ENCODE assay signal across 19 cellular contexts in the genomic region with DNA sequence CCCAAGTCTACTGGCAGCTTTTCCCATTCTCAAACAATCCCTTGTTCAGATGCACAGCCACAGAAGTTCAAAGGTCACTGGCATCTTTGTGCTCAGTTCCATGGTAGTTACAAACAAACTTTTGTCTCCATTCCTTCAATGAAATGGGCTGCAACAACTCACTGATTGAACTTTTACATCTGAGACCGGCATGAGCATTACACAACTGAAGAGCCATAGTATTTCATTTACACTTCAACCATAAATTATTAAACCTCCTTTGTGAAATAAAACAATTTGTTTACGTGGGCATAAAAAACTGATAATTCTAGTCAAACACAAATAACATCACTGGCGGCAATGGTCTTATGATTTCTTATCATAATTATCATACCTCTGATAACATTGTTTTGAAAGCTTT.
DNase-seq lines count a peak whose midpoint lies in the region; ATAC-seq and TF ChIP-seq lines count a peak whose summit lies in the region.
"Had no signal": no experiment of that assay in that cellular context is flagged by ENCODE, and none has a peak within 500 bp of the region (broad histone marks: within the 10 kb centered on the region; RNA-seq: fewer than 3 reads in every experiment).

No MANE protein-coding gene starts in this region.

- H3K27ac ChIP-seq in endodermal cell (ENCODE audit: low read depth, low read length) (no peak overlapping the region), right lobe of liver (no peak overlapping the region)
- H3K27ac ChIP-seq: heart right ventricle, stomach had no signal

- H3K9me3 Mint-ChIP-seq in endodermal cell: no peaks in the 10 kb centered on the region

- 52 to 93% methylated on average over 2 to 3 of the region's 3 CpGs for WGBS in endodermal cell (ENCODE audit: insufficient coverage in 1 of 2, insufficient read length in 1 of 2), 2 experiments
- WGBS in right lobe of liver (ENCODE audit: insufficient coverage, low coverage, low lambda C conversion rate, missing lambda C conversion rate): 33% methylated on average over 3 of the region's 3 CpGs

- TF ChIP-seq CTCF in endodermal cell (conservative IDR thresholded peaks at IDR 0.05) (no peak), right lobe of liver (IDR thresholded peaks at IDR 0.05) (no peak)

- H3K4me3 Mint-ChIP-seq in endodermal cell: peak overlapping the region; percentile 14
- H3K4me3 Mint-ChIP-seq: activated CD8-positive, alpha-beta memory T cell treated with anti-CD3 and anti-CD28 coated beads, Interleukin-2, amount 10 ng/mL, durations not matched to agents 7 days and 5 days; T-helper 17 cell had no signal

- H3K27me3 ChIP-seq in endodermal cell (ENCODE audit: control insufficient read depth, insufficient read depth, low read length, poor library complexity, severe bottlenecking) (no peaks in the 10 kb centered on the region), right lobe of liver (no peaks in the 10 kb centered on the region)
- H3K27me3 ChIP-seq: heart right ventricle, stomach had no signal

- no peaks in the 10 kb centered on the region for H3K27me3 Mint-ChIP-seq in endodermal cell (ENCODE audit: insufficient read depth)
- H3K27me3 Mint-ChIP-seq: activated CD8-positive, alpha-beta memory T cell treated with anti-CD3 and anti-CD28 coated beads, Interleukin-2, amount 10 ng/mL, durations not matched to agents 7 days and 5 days had no signal

- peaks cover 4% of the 10 kb centered on the region for H3K36me3 ChIP-seq in endodermal cell (ENCODE audit: control insufficient read depth, insufficient read depth, low read length)
- no peaks in the 10 kb centered on the region for H3K36me3 ChIP-seq in right lobe of liver
- H3K36me3 ChIP-seq: heart right ventricle, stomach had no signal

- intact Hi-C loops in right lobe of liver (cut with DNase I): no loop called here
- intact Hi-C loops in sciatic nerve (cut with DNase I): no loop called here

- H3K4me1 Mint-ChIP-seq in endodermal cell: peaks cover 64% of the 10 kb centered on the region
- H3K4me1 Mint-ChIP-seq: activated CD8-positive, alpha-beta memory T cell treated with anti-CD3 and anti-CD28 coated beads, Interleukin-2, amount 10 ng/mL, durations not matched to agents 7 days and 5 days had no signal

- H3K4me3 ChIP-seq in endodermal cell (ENCODE audit: low read length) (peak overlapping the region; percentile 14), right lobe of liver (no peak overlapping the region)
- H3K4me3 ChIP-seq: heart right ventricle, stomach had no signal

- ATAC-seq in right lobe of liver (peak; percentile 52 to 93 (median 70)), sciatic nerve (peak; percentile 71), HG03108 (IDR thresholded peaks at IDR 0.05; ENCODE audit: unreplicated experiment) (no peak), HG03342 (IDR thresholded peaks at IDR 0.05; ENCODE audit: unreplicated experiment) (no peak)
- ATAC-seq: activated CD8-positive, alpha-beta memory T cell treated with anti-CD3 and anti-CD28 coated beads, Interleukin-2, amount 10 ng/mL, durations not matched to agents 7 days and 5 days; esophagus mucosa; T-helper 17 cell had no signal

- H3K9me3 ChIP-seq in endodermal cell (ENCODE audit: control insufficient read depth, low read length) (no peaks in the 10 kb centered on the region), right lobe of liver (no peaks in the 10 kb centered on the region)
- H3K9me3 ChIP-seq: heart right ventricle, stomach had no signal

- DNase-seq in HT-29 (ENCODE audit: low spot score): peak; percentile 64
- no peak for DNase-seq in endodermal cell
- no peak for DNase-seq in right lobe of liver
- no peak for DNase-seq in sciatic nerve (ENCODE audit: low spot score)
- DNase-seq in cerebellar nuclear complex (lab: John Stamatoyannopoulos, UW): no peak
- no peak for DNase-seq in NCI-H2196 treated with DMSO at 0.1 percent for 48 hours (lab: John Stamatoyannopoulos, UW; ENCODE audit: unreplicated experiment)
- DNase-seq: activated CD4-positive, alpha-beta T cell treated with anti-CD3 and anti-CD28 coated beads for 1 hour; activated CD8-positive, alpha-beta memory T cell treated with anti-CD3 and anti-CD28 coated beads, Interleukin-2, amount 10 ng/mL, durations not matched to agents 7 days and 5 days; activated gamma-delta T cell; cortex of kidney; heart right ventricle; NCI-H1417 treated with DMSO at 0.1 percent for 48 hours; NCI-H345; retina; stomach; T-helper 17 cell had no signal

- H3K4me1 ChIP-seq in endodermal cell (ENCODE audit: control insufficient read depth, insufficient read depth, low read length) (peaks cover 3% of the 10 kb centered on the region), right lobe of liver (peaks cover 0 to 27% (median 12%) of the 10 kb centered on the region in 4 donors)

- peak overlapping the region; percentile 49 for H3K27ac Mint-ChIP-seq in endodermal cell
- H3K27ac Mint-ChIP-seq: activated CD8-positive, alpha-beta memory T cell treated with anti-CD3 and anti-CD28 coated beads, Interleukin-2, amount 10 ng/mL, durations not matched to agents 7 days and 5 days; T-helper 17 cell had no signal

- TF ChIP-seq POLR2A in right lobe of liver (IDR thresholded peaks at IDR 0.05): no peak

- H3K36me3 Mint-ChIP-seq in endodermal cell (ENCODE audit: low read depth): peaks cover 3% of the 10 kb centered on the region
- H3K36me3 Mint-ChIP-seq: activated CD8-positive, alpha-beta memory T cell treated with anti-CD3 and anti-CD28 coated beads, Interleukin-2, amount 10 ng/mL, durations not matched to agents 7 days and 5 days had no signal

- H3K9ac ChIP-seq in endodermal cell (ENCODE audit: extremely low read depth, low read length, poor library complexity, severe bottlenecking): no peak overlapping the region

Comparison
In these comparisons a context has a peak if more than half of its experiments do, and no peak if none do; other contexts are left out.
1. ATAC-seq: peak in right lobe of liver (4 of 4) and sciatic nerve (single experiment); none in HG03108 (single experiment) and HG03342 (single experiment).